9 cellular contexts compared by ENCODE assay signal in genomic region chr1:9371391-9371935, GRCh38.
DNase-seq lines count a peak whose midpoint lies in the region; ATAC-seq and TF ChIP-seq lines count a peak whose summit lies in the region.
"Had no signal": no experiment of that assay in that cellular context is flagged by ENCODE, and none has a peak within 500 bp of the region (broad histone marks: within the 10 kb centered on the region; RNA-seq: fewer than 3 reads in every experiment).

No MANE protein-coding gene starts in this region.

- H3K27ac ChIP-seq in gastrocnemius medialis = peak overlapping the region; percentile 48 to 69 (median 64)

- peaks cover 0 to 9% of the 10 kb centered on the region in 2 donors for H3K36me3 ChIP-seq in gastrocnemius medialis

- DNase-seq in GM03348 (ENCODE audit: low spot score) = peak; percentile 43
- peak; percentile 34 to 70 for DNase-seq in cardiac fibroblast (ENCODE audit: low read depth in 2 of 2)
- peak; percentile 97 for DNase-seq in islet precursor cell
- peak; percentile 46 to 51 for DNase-seq in gastrocnemius medialis
- no peak for DNase-seq in RKO (ENCODE audit: low spot score)
- DNase-seq in activated CD4-positive, alpha-beta T cell treated with anti-CD3 and anti-CD28 coated beads for 1 hour = no peak
- DNase-seq: SHP77 treated with DMSO at 0.1 percent for 48 hours had no signal

- H3K4me3 ChIP-seq in cardiac fibroblast (replicated peaks in 1 of 2; ENCODE audit: low read depth in 2 of 2, low read length in 2 of 2) (no peak overlapping the region), gastrocnemius medialis (no peak overlapping the region)

- peaks cover 17 to 22% of the 10 kb centered on the region in 2 donors for H3K4me1 ChIP-seq in gastrocnemius medialis

- TF ChIP-seq POLR2A in gastrocnemius medialis (IDR thresholded peaks at IDR 0.05) = no peak

- H3K27me3 ChIP-seq in gastrocnemius medialis = no peaks in the 10 kb centered on the region

- intact Hi-C loops in gastrocnemius medialis (cut with DNase I; ENCODE audit: low total_unique reads) = no loop called here

- no peaks in the 10 kb centered on the region for H3K9me3 ChIP-seq in gastrocnemius medialis

- TF ChIP-seq CTCF in cardiac fibroblast (IDR thresholded peaks at IDR 0.05; ENCODE audit: low read depth, low read length) (no peak), gastrocnemius medialis (IDR thresholded peaks at IDR 0.05 in 4 of 5, conservative IDR thresholded peaks at IDR 0.05 in 1 of 5) (no peak)

- in situ Hi-C loops in gastrocnemius medialis (cut with MboI; ENCODE audit: low sequenced_read_pairs in 4 of 4) = loop anchor here in 2 of 4 donors (10.0 kb wide), 2 partner anchors 67 to 73 kb away; no protein-coding TSS in a partner anchor

- ATAC-seq in gastrocnemius medialis = peak; percentile 29 to 36
- ATAC-seq in HG03565 (IDR thresholded peaks at IDR 0.05; ENCODE audit: unreplicated experiment) = no peak
- no peak for ATAC-seq in HG03108 (IDR thresholded peaks at IDR 0.05; ENCODE audit: unreplicated experiment)

Comparison
In these comparisons a context has a peak if more than half of its experiments do, and no peak if none do; other contexts are left out.
1. DNase-seq: peak in GM03348 (single experiment), cardiac fibroblast (2 of 2), islet precursor cell (single experiment) and gastrocnemius medialis (2 of 2); none in RKO (single experiment) and activated CD4-positive, alpha-beta T cell treated with anti-CD3 and anti-CD28 coated beads for 1 hour (single experiment).
2. ATAC-seq: peak in gastrocnemius medialis (2 of 2); none in HG03565 (single experiment) and HG03108 (single experiment).